ENCODE assay signal across 24 cellular contexts in genomic region chr17:19943026-19943425, GRCh38. TPM values are rescaled to one million over a fixed set of nuclear protein-coding genes. Genes with fewer than 3 reads are reported as not detected.
DNase-seq lines count a peak whose midpoint lies in the region; ATAC-seq and TF ChIP-seq lines count a peak whose summit lies in the region.
"Had no signal": no experiment of that assay in that cellular context is flagged by ENCODE, and none has a peak within 500 bp of the region (broad histone marks: within the 10 kb centered on the region; RNA-seq: fewer than 3 reads in every experiment).

No MANE protein-coding gene starts in this region.

- TF ChIP-seq CTCF in CD14-positive monocyte (IDR thresholded peaks at IDR 0.05), result no peak

- POLR2A ChIA-PET in naive thymus-derived CD4-positive, alpha-beta T cell (lab: Charles Lee), result no interaction called here

- H3K27me3 ChIP-seq in naive thymus-derived CD4-positive, alpha-beta T cell (ENCODE audit: control insufficient read depth in 2 of 2, insufficient read depth in 2 of 2, low read length in 2 of 2), result no peaks in the 10 kb centered on the region
- H3K27me3 ChIP-seq: right atrium auricular region had no signal

- no peak for DNase-seq in CD14-positive monocyte (ENCODE audit: low spot score)
- peak; percentile 14 for DNase-seq in ELF-1 (ENCODE audit: low read depth, low spot score)
- no peak for DNase-seq in naive thymus-derived CD4-positive, alpha-beta T cell
- no peak for DNase-seq in AG08396 (ENCODE audit: low spot score)
- DNase-seq in head of caudate nucleus, result no peak
- DNase-seq: activated CD4-positive, alpha-beta T cell treated with anti-CD3 and anti-CD28 coated beads, Interleukin-2, amount 10 ng/mL, durations not matched to agents 24 days and 14 days; activated naive CD4-positive, alpha-beta T cell; activated T-cell treated with anti-CD3 and anti-CD28 coated beads, Interleukin-2, amount 50 U/mL, for 4 hours; C1 segment of cervical spinal cord; DMS 273 treated with DMSO at 0.1 percent for 48 hours; H7; Karpas-422; kidney glomerular epithelial cell; lower lobe of right lung; SK-N-SH; stimulated activated CD4-positive, alpha-beta T cell treated with anti-CD3 and anti-CD28 coated beads, Interleukin-2, amount 100 ng/mL, for 24 hours had no signal

- no peaks in the 10 kb centered on the region for H3K9me3 Mint-ChIP-seq in CD14-positive monocyte
- no peaks in the 10 kb centered on the region for H3K9me3 Mint-ChIP-seq in activated T-helper 17 cell treated with anti-CD3 and anti-CD28 coated beads, Interleukin-2, amount 50 U/mL, for 72 hours
- no peaks in the 10 kb centered on the region for H3K9me3 Mint-ChIP-seq in naive thymus-derived CD4-positive, alpha-beta T cell
- H3K9me3 Mint-ChIP-seq: activated CD4-positive, alpha-beta T cell treated with anti-CD3 and anti-CD28 coated beads, Interleukin-2, amount 10 ng/mL, durations not matched to agents 24 days and 14 days; activated T-cell treated with anti-CD3 and anti-CD28 coated beads, Interleukin-2, amount 50 U/mL, for 4 hours; brain; neural crest cell; type B pancreatic cell had no signal

- CTCF ChIA-PET in naive thymus-derived CD4-positive, alpha-beta T cell (lab: Charles Lee), result interaction anchor here (0.6 to 0.9 kb wide), 2 partner anchors 50 to 65 kb away, joined by 3 to 4 read pairs; no protein-coding TSS in a partner anchor

- intact Hi-C loops in CD14-positive monocyte (cut with micrococcal nuclease), result no loop called here
- intact Hi-C loops in naive thymus-derived CD4-positive, alpha-beta T cell (cut with micrococcal nuclease), result no loop called here
- intact Hi-C loops in head of caudate nucleus (cut with DNase I), result no loop called here

- no peak overlapping the region for H3K4me3 ChIP-seq in naive thymus-derived CD4-positive, alpha-beta T cell (ENCODE audit: low read length)
- H3K4me3 ChIP-seq: lower lobe of right lung, right atrium auricular region, smooth muscle cell had no signal

- peaks cover 2% of the 10 kb centered on the region for H3K4me1 Mint-ChIP-seq in CD14-positive monocyte
- peaks cover 22% of the 10 kb centered on the region for H3K4me1 Mint-ChIP-seq in activated T-helper 17 cell treated with anti-CD3 and anti-CD28 coated beads, Interleukin-2, amount 50 U/mL, for 72 hours
- H3K4me1 Mint-ChIP-seq in naive thymus-derived CD4-positive, alpha-beta T cell, result peaks cover 19 to 60% (median 52%) of the 10 kb centered on the region in 7 donors

- H3K9me3 ChIP-seq in naive thymus-derived CD4-positive, alpha-beta T cell (ENCODE audit: control insufficient read depth in 2 of 3, low read length in 3 of 3), result no peaks in the 10 kb centered on the region
- H3K9me3 ChIP-seq: lower lobe of right lung, right atrium auricular region, SK-N-SH had no signal

- H3K4me3 Mint-ChIP-seq in CD14-positive monocyte, result no peak overlapping the region
- H3K4me3 Mint-ChIP-seq in activated T-helper 17 cell treated with anti-CD3 and anti-CD28 coated beads, Interleukin-2, amount 50 U/mL, for 72 hours, result no peak overlapping the region
- H3K4me3 Mint-ChIP-seq in naive thymus-derived CD4-positive, alpha-beta T cell, result no peak overlapping the region
- H3K4me3 Mint-ChIP-seq: activated CD4-positive, alpha-beta T cell treated with anti-CD3 and anti-CD28 coated beads, Interleukin-2, amount 10 ng/mL, durations not matched to agents 24 days and 14 days; activated T-cell treated with anti-CD3 and anti-CD28 coated beads, Interleukin-2, amount 50 U/mL, for 4 hours; brain; neural crest cell; type B pancreatic cell had no signal

- H3K36me3 Mint-ChIP-seq in CD14-positive monocyte, result peaks cover 71 to 89% of the 10 kb centered on the region in 2 donors
- peaks cover 96% of the 10 kb centered on the region for H3K36me3 Mint-ChIP-seq in activated T-helper 17 cell treated with anti-CD3 and anti-CD28 coated beads, Interleukin-2, amount 50 U/mL, for 72 hours (ENCODE audit: low read depth)
- peaks cover 6 to 36% (median 17%) of the 10 kb centered on the region in 5 donors for H3K36me3 Mint-ChIP-seq in naive thymus-derived CD4-positive, alpha-beta T cell

- H3K27me3 Mint-ChIP-seq in CD14-positive monocyte (ENCODE audit: low read depth in 3 of 3), result no peaks in the 10 kb centered on the region
- H3K27me3 Mint-ChIP-seq in activated T-helper 17 cell treated with anti-CD3 and anti-CD28 coated beads, Interleukin-2, amount 50 U/mL, for 72 hours, result no peaks in the 10 kb centered on the region
- no peaks in the 10 kb centered on the region for H3K27me3 Mint-ChIP-seq in naive thymus-derived CD4-positive, alpha-beta T cell
- H3K27me3 Mint-ChIP-seq: activated CD4-positive, alpha-beta T cell treated with anti-CD3 and anti-CD28 coated beads, Interleukin-2, amount 10 ng/mL, durations not matched to agents 24 days and 14 days; brain; type B pancreatic cell had no signal

- peak overlapping the region in 4 of 7 donors; percentile 13 to 59 (median 38) for H3K27ac Mint-ChIP-seq in CD14-positive monocyte
- peak overlapping the region; percentile 73 for H3K27ac Mint-ChIP-seq in activated T-helper 17 cell treated with anti-CD3 and anti-CD28 coated beads, Interleukin-2, amount 50 U/mL, for 72 hours
- peak overlapping the region in 7 of 9 donors; percentile 16 to 75 (median 48) for H3K27ac Mint-ChIP-seq in naive thymus-derived CD4-positive, alpha-beta T cell
- H3K27ac Mint-ChIP-seq: activated CD4-positive, alpha-beta T cell treated with anti-CD3 and anti-CD28 coated beads, Interleukin-2, amount 10 ng/mL, durations not matched to agents 24 days and 14 days; type B pancreatic cell had no signal

- ATAC-seq in activated T-helper 17 cell treated with anti-CD3 and anti-CD28 coated beads, Interleukin-2, amount 50 U/mL, for 72 hours (replicated peaks), result no peak
- no peak for ATAC-seq in naive thymus-derived CD4-positive, alpha-beta T cell
- ATAC-seq in GM18909 (IDR thresholded peaks at IDR 0.05; ENCODE audit: poor library complexity, unreplicated experiment) (no peak), HG02763 (IDR thresholded peaks at IDR 0.05; ENCODE audit: unreplicated experiment) (no peak)
- ATAC-seq: activated T-cell treated with anti-CD3 and anti-CD28 coated beads, Interleukin-2, amount 50 U/mL, for 4 hours; lower lobe of right lung had no signal

- H3K4me1 ChIP-seq in naive thymus-derived CD4-positive, alpha-beta T cell (ENCODE audit: control insufficient read depth in 2 of 2, insufficient read depth in 2 of 2, low read length in 2 of 2), result peaks cover 0 to 5% of the 10 kb centered on the region in 2 donors

- no peak overlapping the region for H3K27ac ChIP-seq in naive thymus-derived CD4-positive, alpha-beta T cell (ENCODE audit: low read depth, low read length)
- H3K27ac ChIP-seq: lower lobe of right lung, right atrium auricular region had no signal

- H3K36me3 ChIP-seq in naive thymus-derived CD4-positive, alpha-beta T cell (ENCODE audit: control insufficient read depth in 2 of 3, insufficient read depth in 3 of 3, low read length in 3 of 3), result peaks cover 0 to 47% (median 13%) of the 10 kb centered on the region in 3 experiments

RNA-seq across cellular contexts. Expression of gene AKAP10, which starts 34.6 kb away (rescaled TPM):
- 10 to 100 TPM; 13.1 to 15.4 TPM for polyA plus RNA-seq in CD14-positive monocyte
- 10 to 100 TPM; 38.8 to 64.1 TPM for total RNA-seq in activated T-helper 17 cell treated with anti-CD3 and anti-CD28 coated beads, Interleukin-2, amount 50 U/mL, for 72 hours
- 10 to 100 TPM; 40.5 to 69.0 (median 51.0) TPM for total RNA-seq in naive thymus-derived CD4-positive, alpha-beta T cell
- polyA plus RNA-seq in naive thymus-derived CD4-positive, alpha-beta T cell, result 10 to 100 TPM; 17.0 to 34.2 TPM
